Comparison of ENCODE assay signal across 31 cellular contexts in the genomic region with DNA sequence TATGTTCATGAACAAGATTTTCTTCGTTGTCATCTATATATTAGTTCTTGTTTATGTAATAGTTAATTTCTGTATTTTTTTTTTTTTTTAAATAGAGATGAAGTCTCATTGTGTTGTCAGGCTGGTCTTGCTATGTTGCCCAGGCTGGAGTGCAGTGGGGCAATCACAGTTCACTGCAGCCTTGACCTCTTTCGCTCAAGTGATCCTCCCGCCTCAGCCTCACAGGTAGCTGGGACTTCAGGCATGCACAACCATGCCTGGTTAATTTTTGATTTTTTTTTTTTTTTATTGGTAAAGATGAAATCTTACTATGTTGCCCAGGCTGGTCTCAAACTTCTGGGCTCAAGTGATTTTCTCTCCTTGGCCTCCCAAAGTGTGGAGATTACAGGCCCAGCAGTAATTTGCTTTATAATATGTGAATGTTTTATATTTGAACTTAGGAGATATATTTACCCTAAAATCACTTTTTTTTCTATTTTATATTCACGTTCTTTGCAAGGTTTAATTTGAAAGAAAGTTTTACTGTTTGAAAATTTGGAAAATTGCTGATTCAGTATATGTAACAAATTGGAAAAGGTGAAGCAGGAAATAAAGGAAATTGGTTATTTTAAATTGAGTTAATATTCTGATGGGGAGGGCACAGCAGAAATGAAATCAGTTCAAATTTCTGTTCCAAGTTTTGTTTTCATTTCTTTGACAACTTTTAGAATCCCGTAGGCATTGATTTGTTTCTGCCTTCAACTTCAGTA.
"Had no signal": no experiment of that assay in that cellular context is flagged by ENCODE, and none has a peak within 500 bp of the region (broad histone marks: within the 10 kb centered on the region; RNA-seq: fewer than 3 reads in every experiment).

No MANE protein-coding gene starts in this region.

- H3K36me3 ChIP-seq: adrenal gland, colonic mucosa, esophagus squamous epithelium, gastroesophageal sphincter, heart right ventricle had no signal

- H3K27me3 Mint-ChIP-seq: activated CD4-positive, alpha-beta memory T cell treated with anti-CD3 and anti-CD28 coated beads, Interleukin-2, amount 10 ng/mL, durations not matched to agents 7 days and 5 days; activated CD4-positive, alpha-beta T cell treated with anti-CD3 and anti-CD28 coated beads, Interleukin-2, amount 10 ng/mL, durations not matched to agents 7 days and 5 days; activated naive CD4-positive, alpha-beta T cell treated with anti-CD3 and anti-CD28 coated beads, Interleukin-2, amount 50 U/mL, for 24 hours; activated naive CD8-positive, alpha-beta T cell treated with anti-CD3 and anti-CD28 coated beads for 36 hours; activated naive CD8-positive, alpha-beta T cell treated with anti-CD3 and anti-CD28 coated beads, Interleukin-2, amount 50 U/mL, for 24 hours; activated T-cell treated with anti-CD3 and anti-CD28 coated beads, Interleukin-2, amount 50 U/mL, for 24 hours had no signal

- H3K27ac ChIP-seq: adrenal gland, body of pancreas, colonic mucosa, epithelial cell of prostate, esophagus squamous epithelium, gastroesophageal sphincter, heart right ventricle had no signal

- H3K4me3 Mint-ChIP-seq: activated CD4-positive, alpha-beta memory T cell treated with anti-CD3 and anti-CD28 coated beads, Interleukin-2, amount 10 ng/mL, durations not matched to agents 7 days and 5 days; activated CD4-positive, alpha-beta T cell treated with anti-CD3 and anti-CD28 coated beads, Interleukin-2, amount 10 ng/mL, durations not matched to agents 7 days and 5 days; activated naive CD4-positive, alpha-beta T cell treated with anti-CD3 and anti-CD28 coated beads for 36 hours; activated naive CD4-positive, alpha-beta T cell treated with anti-CD3 and anti-CD28 coated beads, Interleukin-2, amount 50 U/mL, for 24 hours; activated naive CD8-positive, alpha-beta T cell treated with anti-CD3 and anti-CD28 coated beads for 36 hours; activated naive CD8-positive, alpha-beta T cell treated with anti-CD3 and anti-CD28 coated beads, Interleukin-2, amount 50 U/mL, for 24 hours; activated T-cell treated with anti-CD3 and anti-CD28 coated beads, Interleukin-2, amount 50 U/mL, for 24 hours; activated T-helper 1 cell treated with anti-CD3 and anti-CD28 coated beads, Interleukin-12 subunit alpha, Interleukin-12 subunit beta, Interleukin-2, Interleukin-4 antibody, amounts not matched to agents 30 ng/mL and 10 ng/mL and 1 ng/mL, durations not matched to agents 14 hours and 24 hours and 36 hours had no signal

- H3K9me3 ChIP-seq: adrenal gland, body of pancreas, colonic mucosa, gastroesophageal sphincter had no signal

- H3K27ac Mint-ChIP-seq: activated CD4-positive, alpha-beta memory T cell treated with anti-CD3 and anti-CD28 coated beads, Interleukin-2, amount 10 ng/mL, durations not matched to agents 7 days and 5 days; activated CD4-positive, alpha-beta T cell treated with anti-CD3 and anti-CD28 coated beads, Interleukin-2, amount 10 ng/mL, durations not matched to agents 7 days and 5 days; activated naive CD4-positive, alpha-beta T cell treated with anti-CD3 and anti-CD28 coated beads for 36 hours; activated naive CD4-positive, alpha-beta T cell treated with anti-CD3 and anti-CD28 coated beads, Interleukin-2, amount 50 U/mL, for 24 hours; activated naive CD8-positive, alpha-beta T cell treated with anti-CD3 and anti-CD28 coated beads for 36 hours; activated naive CD8-positive, alpha-beta T cell treated with anti-CD3 and anti-CD28 coated beads, Interleukin-2, amount 50 U/mL, for 24 hours; activated T-cell treated with anti-CD3 and anti-CD28 coated beads, Interleukin-2, amount 50 U/mL, for 24 hours; activated T-helper 1 cell treated with anti-CD3 and anti-CD28 coated beads, Interleukin-12 subunit alpha, Interleukin-12 subunit beta, Interleukin-2, Interleukin-4 antibody, amounts not matched to agents 30 ng/mL and 10 ng/mL and 1 ng/mL, durations not matched to agents 14 hours and 24 hours and 36 hours; activated T-helper 2 cell treated with anti-CD3 and anti-CD28 coated beads, Interferon-gamma antibody, Interleukin-2, Interleukin-4, amounts not matched to agents 10 μg/mL and 5 μg/mL and 100 μg/mL, durations not matched to agents 14 hours and 24 hours and 36 hours had no signal

- H3K27me3 ChIP-seq: adrenal gland, body of pancreas, colonic mucosa, esophagus squamous epithelium, gastroesophageal sphincter, heart right ventricle had no signal

- H3K4me1 ChIP-seq: colonic mucosa had no signal

- ATAC-seq: activated naive CD8-positive, alpha-beta T cell treated with anti-CD3 and anti-CD28 coated beads, Interleukin-2, amount 50 U/mL, for 24 hours; body of pancreas; gastroesophageal sphincter; heart right ventricle had no signal

- FAIRE-seq: endometrium, endothelial cell of umbilical vein had no signal

- DNase-seq: activated CD4-positive, alpha-beta memory T cell treated with anti-CD3 and anti-CD28 coated beads, Interleukin-2, amount 10 ng/mL, durations not matched to agents 7 days and 5 days; activated CD4-positive, alpha-beta T cell treated with anti-CD3 and anti-CD28 coated beads for 1 hour; activated CD4-positive, alpha-beta T cell treated with anti-CD3 and anti-CD28 coated beads for 4 hours; activated CD4-positive, alpha-beta T cell treated with anti-CD3 and anti-CD28 coated beads, Interleukin-2, amount 10 ng/mL, durations not matched to agents 7 days and 5 days; activated CD4-positive, alpha-beta T cell treated with anti-CD3 and anti-CD28 coated beads, Interleukin-2, amount 50 U/mL, for 4 hours; activated CD8-positive, alpha-beta memory T cell treated with anti-CD3 and anti-CD28 coated beads, Interleukin-2, amount 50 U/mL, for 48 hours; activated effector memory CD4-positive, alpha-beta T cell treated with anti-CD3 and anti-CD28 coated beads, Interleukin-2, amount 50 U/mL, for 16 hours; activated naive CD4-positive, alpha-beta T cell treated with anti-CD3 and anti-CD28 coated beads for 36 hours; activated naive CD8-positive, alpha-beta T cell treated with anti-CD3 and anti-CD28 coated beads for 36 hours; activated naive CD8-positive, alpha-beta T cell treated with anti-CD3 and anti-CD28 coated beads, Interleukin-2, amount 50 U/mL, for 24 hours; activated T-cell treated with anti-CD3 and anti-CD28 coated beads for 4 hours; activated T-cell treated with anti-CD3 and anti-CD28 coated beads, Interleukin-2, amount 50 U/mL, for 24 hours; adrenal gland; amygdala; aorta; body of pancreas; caudate nucleus; cerebellar nuclear complex; colonic mucosa; effector CD8-positive, alpha-beta T cell; esophagus squamous epithelium; foreskin melanocyte; heart right ventricle; T-helper 2 cell had no signal

- H3K4me3 ChIP-seq: adrenal gland, body of pancreas, colonic mucosa, esophagus squamous epithelium, gastroesophageal sphincter, heart right ventricle had no signal
